ENCODE assay signal across 10 cellular contexts in the genomic region with DNA sequence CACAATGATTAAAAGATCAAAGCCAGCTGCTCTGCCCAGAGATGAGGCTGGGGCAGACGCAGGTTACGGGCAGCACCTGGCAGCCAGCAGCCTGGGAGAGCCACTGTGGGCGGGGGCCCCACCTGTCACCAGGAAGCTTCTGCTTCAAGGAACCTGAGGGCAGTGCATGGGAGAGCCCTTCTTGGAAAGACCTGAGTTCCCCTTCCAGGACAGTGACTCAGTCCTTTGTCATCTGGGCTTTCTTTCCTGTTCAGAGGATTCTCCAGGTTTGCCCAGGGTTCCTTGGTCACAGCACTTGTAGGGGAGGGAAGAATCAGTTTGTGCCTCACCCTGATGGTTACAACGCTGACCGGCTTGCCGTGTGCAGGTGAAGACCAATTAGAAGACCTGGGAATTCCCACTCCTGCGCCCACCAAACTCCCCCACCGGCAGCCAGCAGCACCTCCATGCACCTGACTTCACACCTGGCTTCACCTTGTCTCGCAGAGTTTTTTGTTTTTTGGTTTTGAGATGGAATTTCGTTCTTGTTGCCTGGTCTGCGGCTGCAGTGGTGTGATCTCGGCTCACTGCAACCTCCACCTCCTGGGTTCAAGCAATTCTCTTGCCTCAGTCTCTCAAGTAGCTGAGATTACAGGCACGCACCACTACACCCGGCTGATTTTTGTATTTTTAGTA. TPM values are rescaled to one million over a fixed set of nuclear protein-coding genes. Genes with fewer than 3 reads are reported as not detected.
DNase-seq lines count a peak whose midpoint lies in the region; ATAC-seq lines count a peak whose summit lies in the region.
"Had no signal": no experiment of that assay in that cellular context is flagged by ENCODE, and none has a peak within 500 bp of the region (broad histone marks: within the 10 kb centered on the region; RNA-seq: fewer than 3 reads in every experiment).

No MANE protein-coding gene starts in this region.

- DNase-seq in CD1c-positive myeloid dendritic cell (ENCODE audit: extremely low spot score) (peak; percentile 48), H7 (peak; percentile 38), left colon (peak; percentile 75 to 86)
- peak; percentile 67 for DNase-seq in activated CD4-positive, alpha-beta memory T cell treated with anti-CD3 and anti-CD28 coated beads for 36 hours
- DNase-seq in central memory CD4-positive, alpha-beta T cell, result no peak
- DNase-seq: uterus had no signal

- peak overlapping the region; percentile 87 for H3K27ac Mint-ChIP-seq in activated CD4-positive, alpha-beta memory T cell treated with anti-CD3 and anti-CD28 coated beads for 36 hours

- H3K4me3 Mint-ChIP-seq in activated CD4-positive, alpha-beta memory T cell treated with anti-CD3 and anti-CD28 coated beads for 36 hours, result peak overlapping the region; percentile 56

- no peaks in the 10 kb centered on the region for H3K36me3 ChIP-seq in H7 (replicated peaks; ENCODE audit: control insufficient read depth, insufficient read depth, low read length)
- H3K36me3 ChIP-seq: uterus had no signal

- peaks cover 4% of the 10 kb centered on the region for H3K36me3 Mint-ChIP-seq in activated CD4-positive, alpha-beta memory T cell treated with anti-CD3 and anti-CD28 coated beads for 36 hours

- no peaks in the 10 kb centered on the region for H3K27me3 ChIP-seq in H7 (ENCODE audit: control insufficient read depth, insufficient read depth, low read length)
- H3K27me3 ChIP-seq: uterus had no signal

- H3K4me3 ChIP-seq in H7 (ENCODE audit: insufficient read depth, low read depth, low read length), result no peak overlapping the region
- H3K4me3 ChIP-seq: uterus had no signal

- CTCF ChIA-PET in activated CD4-positive, alpha-beta memory T cell treated with anti-CD3 and anti-CD28 coated beads for 36 hours (lab: Charles Lee), result interaction anchor here (0.9 to 4.1 kb wide), 4 partner anchors 12 to 25 kb away, joined by 3 to 27 read pairs (median 6); no protein-coding TSS in a partner anchor

- H3K9me3 Mint-ChIP-seq in activated CD4-positive, alpha-beta memory T cell treated with anti-CD3 and anti-CD28 coated beads for 36 hours, result no peaks in the 10 kb centered on the region

- ATAC-seq in left colon (peak; percentile 86), GM21619 (IDR thresholded peaks at IDR 0.05; ENCODE audit: unreplicated experiment) (no peak), HG03520 (IDR thresholded peaks at IDR 0.05; ENCODE audit: unreplicated experiment) (no peak), GM21786 (IDR thresholded peaks at IDR 0.05; ENCODE audit: unreplicated experiment) (no peak)

- H3K27me3 Mint-ChIP-seq in activated CD4-positive, alpha-beta memory T cell treated with anti-CD3 and anti-CD28 coated beads for 36 hours, result peaks cover 7% of the 10 kb centered on the region

- peaks cover 60% of the 10 kb centered on the region for H3K4me1 Mint-ChIP-seq in activated CD4-positive, alpha-beta memory T cell treated with anti-CD3 and anti-CD28 coated beads for 36 hours (ENCODE audit: low read depth)

- intact Hi-C loops in activated CD4-positive, alpha-beta memory T cell treated with anti-CD3 and anti-CD28 coated beads for 36 hours (cut with micrococcal nuclease), result loop anchor here (2.0 to 5.0 kb wide), 4 partner anchors 13 to 789 kb away; a partner anchor contains a TSS
- intact Hi-C loops in left colon (cut with DNase I, micrococcal nuclease), result no loop called here

- POLR2A ChIA-PET in activated CD4-positive, alpha-beta memory T cell treated with anti-CD3 and anti-CD28 coated beads for 36 hours (lab: Charles Lee), result interaction anchor here (0.9 to 1.9 kb wide), 4 partner anchors 10 to 229 kb away, joined by 3 to 7 read pairs (median 4); a partner anchor contains a TSS

RNA-seq across cellular contexts. Expression of a gene that starts 2.0 kb away (rescaled TPM):
- not detected in 2 replicates for total RNA-seq in H7 (2014; rRNA removed; shearing (Covaris generic))
- total RNA-seq in activated CD4-positive, alpha-beta memory T cell treated with anti-CD3 and anti-CD28 coated beads for 36 hours, result 1 to 10 TPM in 1 of 2 experiments, under 1 TPM in 1; 0.73 to 1.1 TPM
- 1 to 10 TPM; 4.0 to 6.8 TPM for total RNA-seq in left colon
- total RNA-seq: fibroblast of lung had no signal

RNA-seq across cellular contexts. Expression of a gene that starts 57.3 kb away (rescaled TPM):
- total RNA-seq in H7 (2014; rRNA removed; shearing (Covaris generic)), result not detected in 2 replicates
- not detected for total RNA-seq in activated CD4-positive, alpha-beta memory T cell treated with anti-CD3 and anti-CD28 coated beads for 36 hours
- 100 to 1,000 TPM; 214 to 328 TPM for total RNA-seq in left colon

Comparison
In these comparisons a context has a peak if more than half of its experiments do, and no peak if none do; other contexts are left out.
1. RNA of a gene that starts 57.3 kb away (total RNA-seq): 214 to 328 TPM in left colon; not detected in H7 and not detected in activated CD4-positive, alpha-beta memory T cell treated with anti-CD3 and anti-CD28 coated beads for 36 hours; every median in the first group is over 100 times any median in the second.